14 cellular contexts compared by ENCODE assay signal in the genomic region with DNA sequence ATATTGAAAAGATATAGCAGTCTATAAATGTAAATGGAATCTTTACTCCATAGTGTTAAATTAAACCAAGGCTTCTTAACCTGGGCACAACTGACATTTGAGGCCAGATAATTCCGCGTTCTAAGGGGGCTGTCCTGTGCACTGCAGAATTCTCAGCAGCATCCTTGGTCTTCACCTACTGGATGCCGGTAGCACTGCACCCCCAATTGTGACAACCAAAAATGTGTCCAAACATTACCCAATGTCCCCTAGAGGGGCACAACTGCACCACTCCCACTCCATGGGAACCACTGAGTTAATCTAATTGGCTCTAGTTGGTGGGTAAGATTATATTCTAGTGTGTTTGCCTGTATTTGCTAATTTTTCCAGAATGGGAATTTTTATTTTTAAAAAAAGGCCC. TPM values are rescaled to one million over a fixed set of nuclear protein-coding genes. Genes with fewer than 3 reads are reported as not detected.
A peak's percentile ranks its signal among the peaks of the same experiment; 100 is the strongest.
DNase-seq lines count a peak whose midpoint lies in the region; ATAC-seq and TF ChIP-seq lines count a peak whose summit lies in the region.
"Had no signal": no experiment of that assay in that cellular context is flagged by ENCODE, and none has a peak within 500 bp of the region (broad histone marks: within the 10 kb centered on the region; RNA-seq: fewer than 3 reads in every experiment).

No MANE protein-coding gene starts in this region.

- H3K27me3 Mint-ChIP-seq in neural crest cell (ENCODE audit: low read depth): no peaks in the 10 kb centered on the region
- H3K27me3 Mint-ChIP-seq: stimulated activated memory B cell treated with anti-CD40 and anti-IgM and Interleukin-4, amounts not matched to agents 10 μg/mL and 1 μg/mL and 100 μg/mL, for 72 hours had no signal

- peak; percentile 76 for ATAC-seq in HG03354 (IDR thresholded peaks at IDR 0.05; ENCODE audit: poor library complexity, severe bottlenecking, unreplicated experiment)
- no peak for ATAC-seq in HG03460 (IDR thresholded peaks at IDR 0.05; ENCODE audit: unreplicated experiment)
- ATAC-seq: stimulated activated memory B cell treated with anti-CD40 and anti-IgM and Interleukin-4, amounts not matched to agents 10 μg/mL and 1 μg/mL and 100 μg/mL, for 72 hours had no signal

- peak; percentile 27 for DNase-seq in activated CD4-positive, alpha-beta T cell treated with anti-CD3 and anti-CD28 coated beads for 48 hours
- no peak for DNase-seq in activated CD4-positive, alpha-beta T cell treated with anti-CD3 and anti-CD28 coated beads for 4 hours
- DNase-seq in astrocyte of the spinal cord (ENCODE audit: low read depth, low spot score) (no peak), neural crest cell (ENCODE audit: low read depth, low spot score) (peak; percentile 14), HK-2 (ENCODE audit: unreplicated experiment) (no peak), NCI-H510A treated with DMSO at 0.1 percent for 48 hours (lab: John Stamatoyannopoulos, UW) (no peak)
- DNase-seq: cerebellar nuclear complex; HCEC 1CT; hippocampal formation; NCI-H2171; stimulated activated CD4-positive, alpha-beta T cell treated with anti-CD3 and anti-CD28 coated beads, Interleukin-12 subunit alpha, Interleukin-12 subunit beta, amount 100 ng/mL, for 4 hours had no signal

- in situ Hi-C loops in astrocyte of the spinal cord (cut with HindIII; ENCODE audit: low sequenced_read_pairs): no loop called here

- H3K4me3 Mint-ChIP-seq in neural crest cell: no peak overlapping the region
- H3K4me3 Mint-ChIP-seq: stimulated activated memory B cell treated with anti-CD40 and anti-IgM and Interleukin-4, amounts not matched to agents 10 μg/mL and 1 μg/mL and 100 μg/mL, for 72 hours had no signal

- peaks cover 20% of the 10 kb centered on the region for H3K36me3 Mint-ChIP-seq in neural crest cell (ENCODE audit: low read depth)

- H3K27ac Mint-ChIP-seq in neural crest cell (ENCODE audit: unreplicated experiment): no peak overlapping the region
- H3K27ac Mint-ChIP-seq: stimulated activated memory B cell treated with anti-CD40 and anti-IgM and Interleukin-4, amounts not matched to agents 10 μg/mL and 1 μg/mL and 100 μg/mL, for 72 hours had no signal

- H3K4me3 ChIP-seq in astrocyte of the spinal cord (ENCODE audit: low read depth, low read length): no peak overlapping the region

- TF ChIP-seq CTCF in astrocyte of the spinal cord (IDR thresholded peaks at IDR 0.05; ENCODE audit: low read depth, low read length) (peak; percentile 37), neural crest cell (conservative IDR thresholded peaks at IDR 0.05) (peak; percentile 52)

- H3K4me1 Mint-ChIP-seq in neural crest cell: peaks cover 10% of the 10 kb centered on the region

- H3K9me3 Mint-ChIP-seq in neural crest cell: no peaks in the 10 kb centered on the region
- H3K9me3 Mint-ChIP-seq: stimulated activated memory B cell treated with anti-CD40 and anti-IgM and Interleukin-4, amounts not matched to agents 10 μg/mL and 1 μg/mL and 100 μg/mL, for 72 hours had no signal

RNA-seq across cellular contexts. Expression of gene AP1S2, which starts 16.6 kb away (rescaled TPM):
- total RNA-seq in neural crest cell: 136 and 141 TPM in 2 replicates

RNA-seq across cellular contexts. Expression of gene ZRSR2, which starts 47.7 kb away (rescaled TPM):
- 14.6 and 14.9 TPM in 2 replicates for total RNA-seq in neural crest cell

Comparison
In these comparisons a context has a peak if more than half of its experiments do, and no peak if none do; other contexts are left out.
1. DNase-seq: peak in activated CD4-positive, alpha-beta T cell treated with anti-CD3 and anti-CD28 coated beads for 48 hours (single experiment) and neural crest cell (single experiment); none in activated CD4-positive, alpha-beta T cell treated with anti-CD3 and anti-CD28 coated beads for 4 hours (0 of 2), astrocyte of the spinal cord (single experiment), HK-2 (single experiment) and NCI-H510A treated with DMSO at 0.1 percent for 48 hours (single experiment).